ENCODE assay signal across 1 cellular context in genomic region chr1:229098903-229099578, GRCh38.
A peak's percentile ranks its signal among the peaks of the same experiment; 100 is the strongest.
TF ChIP-seq lines count a peak whose summit lies in the region.

No MANE protein-coding gene starts in this region.

TF ChIP-seq in HepG2, 621 proteins besides CTCF, POLR2A, EP300 and RAD21 (continued from another document):
- TF ChIP-seq THAP8 (CRISPR knock-in tag; IDR thresholded peaks at IDR 0.05; ENCODE audit: borderline replicate concordance) (no peak), ZMAT5 (CRISPR knock-in tag; IDR thresholded peaks at IDR 0.05; ENCODE audit: borderline replicate concordance, low read depth) (no peak), HNRNPL (IDR thresholded peaks at IDR 0.05; ENCODE audit: low read depth, low read length) (0 out of 2 replicates have a peak, but pooled peaks have one; percentile 55), TCF7L2 (IDR thresholded peaks at IDR 0.05; ENCODE audit: low read depth, low read length) (no peak), ETS1 (CRISPR knock-in tag; IDR thresholded peaks at IDR 0.05) (no peak), ZNF138 (CRISPR knock-in tag; IDR thresholded peaks at IDR 0.05; ENCODE audit: low read depth) (no peak), KMT2B (CRISPR knock-in tag; IDR thresholded peaks at IDR 0.05) (peak; percentile 34; the same call in 1 of the 2 replicates), TBL1XR1 (IDR thresholded peaks at IDR 0.05; ENCODE audit: borderline replicate concordance, low read length, partially characterized antibody) (peak; percentile 71), NFE2L2 (IDR thresholded peaks at IDR 0.05; ENCODE audit: low read length) (no peak), MAFF (IDR thresholded peaks at IDR 0.05; ENCODE audit: low read depth, low read length) (no peak), KMT2A (CRISPR knock-in tag; IDR thresholded peaks at IDR 0.05) (peak; percentile 79), PHB2 (IDR thresholded peaks at IDR 0.05; ENCODE audit: partially characterized antibody) (no peak), TIGD3 (CRISPR knock-in tag; IDR thresholded peaks at IDR 0.05; ENCODE audit: borderline replicate concordance) (no peak), NR0B2 (CRISPR knock-in tag; IDR thresholded peaks at IDR 0.05) (no peak), TEAD3 (CRISPR knock-in tag; optimal IDR thresholded peaks at IDR 0.05; ENCODE audit: borderline replicate concordance) (peak; percentile 70), POGZ (CRISPR knock-in tag; IDR thresholded peaks at IDR 0.05) (peak; percentile 99), ZNF710 (CRISPR knock-in tag; IDR thresholded peaks at IDR 0.05; ENCODE audit: borderline replicate concordance) (peak; percentile 93; the same call in 1 of the 2 replicates), ZFP91 (CRISPR knock-in tag; IDR thresholded peaks at IDR 0.05; ENCODE audit: borderline replicate concordance) (peak; percentile 61; the same call in 1 of the 2 replicates), TAF15 (IDR thresholded peaks at IDR 0.05; ENCODE audit: low read depth, low read length, poor library complexity, severe bottlenecking) (no peak), LRRFIP1 (CRISPR knock-in tag; conservative IDR thresholded peaks at IDR 0.05) (no peak), CREBL2 (CRISPR knock-in tag; IDR thresholded peaks at IDR 0.05; ENCODE audit: borderline replicate concordance) (no peak), PAXIP1 (CRISPR knock-in tag; conservative IDR thresholded peaks at IDR 0.05) (peak; percentile 97), GLMP (CRISPR knock-in tag; IDR thresholded peaks at IDR 0.05; ENCODE audit: borderline replicate concordance) (no peak), ZNF12 (CRISPR knock-in tag; IDR thresholded peaks at IDR 0.05) (peak; percentile 68; the same call in 1 of the 2 replicates), DRAP1 (CRISPR knock-in tag; IDR thresholded peaks at IDR 0.05) (peak; percentile 45; the same call in 1 of the 2 replicates), ZBTB38 (CRISPR knock-in tag; IDR thresholded peaks at IDR 0.05) (peak; percentile 88), RAD51 (IDR thresholded peaks at IDR 0.05; ENCODE audit: borderline replicate concordance) (no peak), MTF1 (CRISPR knock-in tag; IDR thresholded peaks at IDR 0.05) (no peak), ZBTB1 (CRISPR knock-in tag; IDR thresholded peaks at IDR 0.05; ENCODE audit: borderline replicate concordance) (no peak), POLR2AphosphoS5 (IDR thresholded peaks at IDR 0.05; ENCODE audit: low read depth, low read length) (no peak), ZNF7 (CRISPR knock-in tag; IDR thresholded peaks at IDR 0.05) (no peak; the same call in 1 of the 2 replicates), THAP9 (CRISPR knock-in tag; IDR thresholded peaks at IDR 0.05; ENCODE audit: borderline replicate concordance) (peak; percentile 42; the same call in 1 of the 2 replicates), ZNF572 (CRISPR knock-in tag; IDR thresholded peaks at IDR 0.05) (no peak), HDAC1 (CRISPR knock-in tag; IDR thresholded peaks at IDR 0.05) (peak; percentile 85), ZNF704 (CRISPR knock-in tag; IDR thresholded peaks at IDR 0.05; ENCODE audit: borderline replicate concordance) (0 out of 2 replicates have a peak, but pooled peaks have one; percentile 37), SETDB1 (CRISPR knock-in tag; IDR thresholded peaks at IDR 0.05; ENCODE audit: borderline replicate concordance) (no peak), IRX3 (CRISPR knock-in tag; IDR thresholded peaks at IDR 0.05; ENCODE audit: borderline replicate concordance, low read depth) (no peak)
